8 cellular contexts compared by ENCODE assay signal in genomic region chr13:34942732-34943674, GRCh38. TPM values are rescaled to one million over a fixed set of nuclear protein-coding genes. Genes with fewer than 3 reads are reported as not detected.
DNase-seq lines count a peak whose midpoint lies in the region; ATAC-seq and TF ChIP-seq lines count a peak whose summit lies in the region.

No MANE protein-coding gene starts in this region.

- no peaks in the 10 kb centered on the region for H3K36me3 Mint-ChIP-seq in type B pancreatic cell

- H3K4me1 ChIP-seq in effector memory CD4-positive, alpha-beta T cell (ENCODE audit: control insufficient read depth, insufficient read depth, low read length, poor library complexity, severe bottlenecking), result peaks cover 4% of the 10 kb centered on the region
- no peaks in the 10 kb centered on the region for H3K4me1 ChIP-seq in mesodermal cell (ENCODE audit: control insufficient read depth, insufficient read depth, low read length, poor library complexity, severe bottlenecking)

- no peak for TF ChIP-seq CTCF in type B pancreatic cell (conservative IDR thresholded peaks at IDR 0.05)

- no peaks in the 10 kb centered on the region for H3K27me3 ChIP-seq in effector memory CD4-positive, alpha-beta T cell (replicated peaks; ENCODE audit: control insufficient read depth, insufficient read depth, low read length, poor library complexity, severe bottlenecking)

- H3K9me3 Mint-ChIP-seq in type B pancreatic cell, result no peaks in the 10 kb centered on the region

- peak overlapping the region; percentile 70 for H3K4me3 ChIP-seq in effector memory CD4-positive, alpha-beta T cell (ENCODE audit: insufficient read depth, low read depth, low read length, poor library complexity, severe bottlenecking)
- H3K4me3 ChIP-seq in mesodermal cell (ENCODE audit: extremely low read depth, insufficient read depth, low read length, poor library complexity, severe bottlenecking), result peak overlapping the region; percentile 73

- H3K27me3 Mint-ChIP-seq in type B pancreatic cell, result peaks cover 46% of the 10 kb centered on the region

- 0 to 1% methylated on average over 28 to 35 of the region's 67 CpGs for WGBS in mesodermal cell (ENCODE audit: insufficient coverage in 2 of 2), 2 experiments

- ATAC-seq in GM18502 (IDR thresholded peaks at IDR 0.05; ENCODE audit: poor library complexity, unreplicated experiment) (peak; percentile 13), HG03354 (IDR thresholded peaks at IDR 0.05; ENCODE audit: poor library complexity, severe bottlenecking, unreplicated experiment) (peak; percentile 16)

- no peaks in the 10 kb centered on the region for H3K9me3 ChIP-seq in effector memory CD4-positive, alpha-beta T cell (ENCODE audit: control insufficient read depth, low read length)
- no peaks in the 10 kb centered on the region for H3K9me3 ChIP-seq in mesodermal cell (ENCODE audit: control insufficient read depth, low read length)

- H3K36me3 ChIP-seq in effector memory CD4-positive, alpha-beta T cell (ENCODE audit: control insufficient read depth, insufficient read depth, low read length), result no peaks in the 10 kb centered on the region
- H3K36me3 ChIP-seq in mesodermal cell (ENCODE audit: control insufficient read depth, insufficient read depth, low read length), result no peaks in the 10 kb centered on the region

- peaks cover 17% of the 10 kb centered on the region for H3K4me1 Mint-ChIP-seq in type B pancreatic cell (ENCODE audit: unreplicated experiment)

- no peak overlapping the region for H3K27ac ChIP-seq in effector memory CD4-positive, alpha-beta T cell (ENCODE audit: insufficient read depth, low read length, poor library complexity, severe bottlenecking)
- no peak overlapping the region for H3K27ac ChIP-seq in mesodermal cell (ENCODE audit: low read depth, low read length, severe bottlenecking)

- H3K4me3 Mint-ChIP-seq in type B pancreatic cell, result peak overlapping the region; percentile 93

- H3K27ac Mint-ChIP-seq in type B pancreatic cell, result peak overlapping the region; percentile 68

- DNase-seq in AG08395 (ENCODE audit: low spot score), result peak; percentile 6
- peak; percentile 62 for DNase-seq in SK-N-DZ (ENCODE audit: low spot score)
- no peak for DNase-seq in effector memory CD4-positive, alpha-beta T cell
- DNase-seq in type B pancreatic cell (ENCODE audit: extremely low spot score, unreplicated experiment), result no peak
- no peak for DNase-seq in NCI-H226

RNA-seq across cellular contexts. Expression of gene NBEA, which starts 0.9 kb away (rescaled TPM):
- polyA plus RNA-seq in SK-N-DZ (2014; cell fraction: cytosol; rRNA removed), result 43.1 and 48.9 TPM in 2 replicates
- polyA plus RNA-seq in SK-N-DZ (2014; cell fraction: nucleus; rRNA removed), result 28.9 and 30.0 TPM in 2 replicates
- polyA plus RNA-seq in mesodermal cell (2013, experiment 1 of 2), result 7.6 TPM
- 6.7 TPM for polyA plus RNA-seq in mesodermal cell (2013, experiment 2 of 2)
- 7.2 and 20.8 TPM in 2 replicates for total RNA-seq in type B pancreatic cell (ENCODE audit: low replicate concordance)

Comparison
In these comparisons a context has a peak if more than half of its experiments do, and no peak if none do; other contexts are left out.
1. DNase-seq: peak in AG08395 (single experiment) and SK-N-DZ (single experiment); none in effector memory CD4-positive, alpha-beta T cell (0 of 3), type B pancreatic cell (single experiment) and NCI-H226 (single experiment).